Comparison of ENCODE assay signal across 22 cellular contexts in the genomic region with DNA sequence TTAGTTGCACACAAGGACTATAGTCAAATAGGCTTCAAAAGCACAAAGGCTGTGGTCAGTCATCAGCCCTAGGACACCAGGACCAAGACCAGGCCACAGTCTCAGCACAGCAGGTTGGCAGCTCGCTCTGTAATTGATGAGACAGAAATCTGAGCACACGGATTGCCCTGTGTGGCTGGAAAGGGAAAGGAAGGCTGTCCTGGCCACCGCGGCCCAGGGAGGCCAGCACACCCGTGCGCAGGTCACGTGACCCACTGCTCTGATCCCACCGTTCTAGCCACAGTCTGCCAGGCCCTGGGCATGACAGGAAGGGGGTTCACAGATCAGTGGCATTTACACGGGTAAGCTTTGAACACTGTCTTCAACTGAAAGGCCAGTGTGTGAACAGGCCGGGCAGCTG.
"Had no signal": no experiment of that assay in that cellular context is flagged by ENCODE, and none has a peak within 500 bp of the region (broad histone marks: within the 10 kb centered on the region; RNA-seq: fewer than 3 reads in every experiment).

No MANE protein-coding gene starts in this region.

- H3K9me3 ChIP-seq: esophagus muscularis mucosa, suprapubic skin had no signal

- H3K27me3 ChIP-seq: brain microvascular endothelial cell, esophagus muscularis mucosa, suprapubic skin had no signal

- H3K27ac Mint-ChIP-seq: activated B cell treated with CpG ODN at 0.5 μM for 24 hours; activated CD4-positive, alpha-beta memory T cell treated with anti-CD3 and anti-CD28 coated beads, Interleukin-2, amount 10 ng/mL, durations not matched to agents 7 days and 5 days; activated T-cell treated with anti-CD3 and anti-CD28 coated beads, Interleukin-2, amount 50 U/mL, for 24 hours; activated T-helper 2 cell treated with anti-CD3 and anti-CD28 coated beads, Interferon-gamma antibody, Interleukin-2, Interleukin-4, amounts not matched to agents 10 μg/mL and 5 μg/mL and 100 μg/mL, durations not matched to agents 14 hours and 24 hours and 36 hours; naive thymus-derived CD8-positive, alpha-beta T cell; stimulated activated naive CD8-positive, alpha-beta T cell treated with anti-CD3 and anti-CD28 coated beads, Interleukin-15, amount 100 ng/mL, for 72 hours; type B pancreatic cell had no signal

- DNase-seq: activated B cell treated with CpG ODN at 0.5 μM for 24 hours; activated CD4-positive, alpha-beta memory T cell treated with anti-CD3 and anti-CD28 coated beads, Interleukin-2, amount 10 ng/mL, durations not matched to agents 7 days and 5 days; activated CD4-positive, alpha-beta T cell treated with anti-CD3 and anti-CD28 coated beads for 48 hours; activated naive CD4-positive, alpha-beta T cell treated with anti-CD3 and anti-CD28 coated beads, Interleukin-2, amount 50 U/mL, for 16 hours; activated T-cell treated with anti-CD3 and anti-CD28 coated beads, Interleukin-2, amount 50 U/mL, for 24 hours; brain microvascular endothelial cell; cortex of kidney; left cardiac atrium; mesenchymal stem cell; naive thymus-derived CD8-positive, alpha-beta T cell; occipital lobe; posterior cingulate gyrus; small intestine; stimulated activated CD4-positive, alpha-beta T cell treated with anti-CD3 and anti-CD28 coated beads, Interleukin-15, amount 100 ng/mL, for 24 hours; stimulated activated CD4-positive, alpha-beta T cell treated with anti-CD3 and anti-CD28 coated beads, Interleukin-2, amount 100 ng/mL, for 48 hours; stimulated activated naive CD8-positive, alpha-beta T cell treated with anti-CD3 and anti-CD28 coated beads, Interleukin-15, amount 100 ng/mL, for 72 hours had no signal

- H3K27me3 Mint-ChIP-seq: activated B cell treated with CpG ODN at 0.5 μM for 24 hours; activated T-cell treated with anti-CD3 and anti-CD28 coated beads, Interleukin-2, amount 50 U/mL, for 24 hours; central memory CD8-positive, alpha-beta T cell; naive thymus-derived CD8-positive, alpha-beta T cell; stimulated activated naive CD8-positive, alpha-beta T cell treated with anti-CD3 and anti-CD28 coated beads, Interleukin-15, amount 100 ng/mL, for 72 hours had no signal

- H3K27ac ChIP-seq: brain microvascular endothelial cell, suprapubic skin had no signal

- H3K36me3 Mint-ChIP-seq: naive thymus-derived CD8-positive, alpha-beta T cell had no signal

- H3K4me3 ChIP-seq: esophagus muscularis mucosa, SK-N-MC, suprapubic skin had no signal

- H3K9me3 Mint-ChIP-seq: activated B cell treated with CpG ODN at 0.5 μM for 24 hours; activated CD4-positive, alpha-beta memory T cell treated with anti-CD3 and anti-CD28 coated beads, Interleukin-2, amount 10 ng/mL, durations not matched to agents 7 days and 5 days; activated T-cell treated with anti-CD3 and anti-CD28 coated beads, Interleukin-2, amount 50 U/mL, for 24 hours; activated T-helper 2 cell treated with anti-CD3 and anti-CD28 coated beads, Interferon-gamma antibody, Interleukin-2, Interleukin-4, amounts not matched to agents 10 μg/mL and 5 μg/mL and 100 μg/mL, durations not matched to agents 14 hours and 24 hours and 36 hours; central memory CD8-positive, alpha-beta T cell; naive thymus-derived CD8-positive, alpha-beta T cell; stimulated activated naive CD8-positive, alpha-beta T cell treated with anti-CD3 and anti-CD28 coated beads, Interleukin-15, amount 100 ng/mL, for 72 hours; type B pancreatic cell had no signal

- ATAC-seq: left cardiac atrium; naive thymus-derived CD8-positive, alpha-beta T cell; stimulated activated naive CD8-positive, alpha-beta T cell treated with anti-CD3 and anti-CD28 coated beads, Interleukin-15, amount 100 ng/mL, for 72 hours had no signal

- H3K4me3 Mint-ChIP-seq: activated B cell treated with CpG ODN at 0.5 μM for 24 hours; activated T-cell treated with anti-CD3 and anti-CD28 coated beads, Interleukin-2, amount 50 U/mL, for 24 hours; central memory CD8-positive, alpha-beta T cell; stimulated activated naive CD8-positive, alpha-beta T cell treated with anti-CD3 and anti-CD28 coated beads, Interleukin-15, amount 100 ng/mL, for 72 hours had no signal

- H3K36me3 ChIP-seq: brain microvascular endothelial cell, esophagus muscularis mucosa, suprapubic skin had no signal
